Comparison of ENCODE assay signal across 16 cellular contexts in the genomic region with DNA sequence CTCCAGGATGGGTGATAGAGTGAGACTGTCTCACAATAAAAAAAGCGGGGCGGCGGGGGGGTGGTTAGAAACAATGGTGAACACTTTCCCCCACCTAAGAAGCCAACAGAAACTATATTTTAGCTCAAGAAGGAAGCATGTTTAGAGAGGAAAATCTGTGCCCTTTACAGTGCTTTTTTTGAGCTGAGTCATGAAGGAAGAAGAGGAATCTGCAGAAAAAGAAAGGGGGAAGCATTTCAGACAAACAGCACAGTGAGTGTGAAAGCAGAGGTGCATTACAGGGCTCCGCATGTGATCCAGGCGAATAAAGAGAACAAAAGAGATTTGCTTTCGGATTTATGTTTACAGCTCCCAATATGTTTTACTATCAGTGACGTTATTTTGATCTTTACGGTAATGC.
DNase-seq lines count a peak whose midpoint lies in the region; ATAC-seq, FAIRE-seq and TF ChIP-seq lines count a peak whose summit lies in the region.
"Had no signal": no experiment of that assay in that cellular context is flagged by ENCODE, and none has a peak within 500 bp of the region (broad histone marks: within the 10 kb centered on the region; RNA-seq: fewer than 3 reads in every experiment).

No MANE protein-coding gene starts in this region.

- 0 out of 5 replicates have a peak, but pooled peaks cover 0 to 3% of the 10 kb centered on the region in 2 experiments for H3K9me3 Mint-ChIP-seq in H9
- H3K9me3 Mint-ChIP-seq in CD4-positive, alpha-beta T cell: peaks cover 7% of the 10 kb centered on the region

- H3K27ac ChIP-seq in HUES64 (ENCODE audit: low read depth, low read length) (no peak overlapping the region), H1 (ENCODE audit: low read depth, low read length) (no peak overlapping the region), neuronal stem cell (replicated peaks; ENCODE audit: low read length) (no peak overlapping the region), H9 (ENCODE audit: insufficient read length, low read depth, low read length) (no peak overlapping the region)
- no peak overlapping the region for H3K27ac ChIP-seq in CD4-positive, alpha-beta T cell (ENCODE audit: low read depth, low read length)
- H3K27ac ChIP-seq: A549 had no signal

- H3K79me1 ChIP-seq in H1 (ENCODE audit: low read depth, low read length): no peaks in the 10 kb centered on the region
- no peaks in the 10 kb centered on the region for H3K79me1 ChIP-seq in neuronal stem cell (ENCODE audit: low read depth, low read length)
- H3K79me1 ChIP-seq in H9 (ENCODE audit: insufficient read depth, low read depth, low read length, poor library complexity, severe bottlenecking): no peaks in the 10 kb centered on the region

- peaks cover 16% of the 10 kb centered on the region for H3K4me1 ChIP-seq in HUES64 (ENCODE audit: insufficient read depth, low read length)
- H3K4me1 ChIP-seq in H1 (replicated peaks in 1 of 4; ENCODE audit: control insufficient read depth in 3 of 4, insufficient read depth in 4 of 4, low read length in 3 of 4): no peaks in the 10 kb centered on the region; a peak in 2 of 7 replicates
- peaks cover 1 to 8% of the 10 kb centered on the region in 2 donors for H3K4me1 ChIP-seq in neuronal stem cell (ENCODE audit: control insufficient read depth in 2 of 2, insufficient read depth in 1 of 2, low read depth in 1 of 2, low read length in 2 of 2)
- H3K4me1 ChIP-seq in H9 (ENCODE audit: insufficient read depth, low read length): no peaks in the 10 kb centered on the region
- H3K4me1 ChIP-seq: A549, BE2C had no signal

- H4K91ac ChIP-seq in H1 (replicated peaks; ENCODE audit: insufficient read length, low read length): no peak overlapping the region
- no peak overlapping the region for H4K91ac ChIP-seq in neuronal stem cell (ENCODE audit: low read depth, low read length, poor library complexity)
- H4K91ac ChIP-seq in H9 (ENCODE audit: insufficient read length, low read depth, low read length): no peak overlapping the region

- no peak for TF ChIP-seq POLR2A in H1 (IDR thresholded peaks at IDR 0.05; ENCODE audit: control extremely low read depth in 1 of 2, low read depth in 2 of 2, low read length in 2 of 2)

- H3K56ac ChIP-seq in H1 (replicated peaks; ENCODE audit: insufficient read length, low read depth, low read length): no peak overlapping the region
- no peak overlapping the region for H3K56ac ChIP-seq in H9 (ENCODE audit: insufficient read length, low read depth, low read length)

- H4K5ac ChIP-seq in H1 (ENCODE audit: insufficient read length, low read depth, low read length) (no peak overlapping the region), H9 (ENCODE audit: insufficient read length, low read depth, low read length) (no peak overlapping the region)

- intact Hi-C loops in CD4-positive, alpha-beta T cell (cut with DNase I, micrococcal nuclease): no loop called here

- 87% methylated on average over 6 of the region's 8 CpGs for WGBS in HUES64
- WGBS in H1 (ENCODE audit: extremely low coverage in 1 of 2, insufficient coverage in 1 of 2, insufficient read length in 1 of 2, insufficient replicate concordance in 2 of 2, low coverage in 1 of 2, low lambda C conversion rate in 2 of 2, missing lambda C conversion rate in 1 of 2), 2 experiments: 92% methylated on average over 8 of the region's 8 CpGs; no CpG with 5 or more reads in 1 of the 2 experiments
- no CpG with 5 or more reads among the region's 8 CpGs for WGBS in neuronal stem cell (ENCODE audit: extremely low coverage in 2 of 2, insufficient read length in 2 of 2, insufficient replicate concordance in 1 of 2), 2 donors
- no CpG with 5 or more reads among the region's 8 CpGs for WGBS in H9 (ENCODE audit: extremely low coverage, insufficient read length, low lambda C conversion rate)

- no peak overlapping the region for H3T11ph ChIP-seq in H9 (ENCODE audit: low read length)

- H2BK20ac ChIP-seq in H1 (ENCODE audit: low read length) (no peak overlapping the region), H9 (ENCODE audit: low read depth, low read length, poor library complexity, severe bottlenecking) (no peak overlapping the region)

- H3K36me3 Mint-ChIP-seq in H9 (ENCODE audit: insufficient read depth in 1 of 3, low read depth in 3 of 3): no peaks in the 10 kb centered on the region; a peak in 2 of 7 replicates
- no peaks in the 10 kb centered on the region for H3K36me3 Mint-ChIP-seq in CD4-positive, alpha-beta T cell (ENCODE audit: low read depth)
- H3K36me3 Mint-ChIP-seq: CD14-positive monocyte; CD8-positive, alpha-beta memory T cell had no signal

- H3K14ac ChIP-seq in H1 (ENCODE audit: insufficient read length): no peak overlapping the region
- no peak overlapping the region for H3K14ac ChIP-seq in neuronal stem cell (ENCODE audit: low read length)
- H3K14ac ChIP-seq in H9 (ENCODE audit: insufficient read depth, low read length): no peak overlapping the region

- no peaks in the 10 kb centered on the region for H3K9me3 ChIP-seq in HUES64 (ENCODE audit: insufficient read depth, low read depth, low read length)
- peaks cover 0 to 7% of the 10 kb centered on the region in 2 experiments; a peak in 1 of 4 replicates for H3K9me3 ChIP-seq in H1 (ENCODE audit: insufficient read depth in 2 of 2, low read depth in 1 of 2, low read length in 1 of 2)
- H3K9me3 ChIP-seq in neuronal stem cell (replicated peaks in 1 of 2; ENCODE audit: control insufficient read depth in 2 of 2, insufficient read depth in 1 of 2, low read depth in 1 of 2, low read length in 2 of 2): peaks cover 0 to 3% of the 10 kb centered on the region in 2 donors
- no peaks in the 10 kb centered on the region for H3K9me3 ChIP-seq in H9 (ENCODE audit: control insufficient read depth, low read depth, low read length)
- no peaks in the 10 kb centered on the region for H3K9me3 ChIP-seq in CD4-positive, alpha-beta T cell (ENCODE audit: control insufficient read depth, low read length)
- H3K9me3 ChIP-seq: A549, BE2C, Caco-2 had no signal

- H3K9ac ChIP-seq in HUES64 (ENCODE audit: low read depth, low read length) (peak overlapping the region; percentile 20; the same call in 1 of the 2 replicates), H1 (replicated peaks in 1 of 4; ENCODE audit: extremely low read depth in 1 of 4, low read depth in 3 of 4, low read length in 3 of 4) (no peak overlapping the region), neuronal stem cell (ENCODE audit: low read depth, low read length, poor library complexity) (no peak overlapping the region), H9 (ENCODE audit: extremely low read depth, insufficient read length, low read length) (no peak overlapping the region)

- H3K23me2 ChIP-seq in H1 (ENCODE audit: low read depth, low read length) (no peaks in the 10 kb centered on the region), H9 (ENCODE audit: insufficient read length, low read depth, low read length, poor library complexity, severe bottlenecking) (no peaks in the 10 kb centered on the region)

- H3K18ac ChIP-seq in H1 (ENCODE audit: extremely low read depth, low read length) (no peak overlapping the region), neuronal stem cell (ENCODE audit: low read length) (no peak overlapping the region), H9 (ENCODE audit: insufficient read length, low read depth, low read length) (no peak overlapping the region)

- CTCF ChIA-PET in H1 (lab: Charles Lee; ENCODE audit: partially characterized antibody): no interaction called here
- CTCF ChIA-PET in CD4-positive, alpha-beta T cell (lab: Charles Lee): no interaction called here

- no peak for TF ChIP-seq EP300 in H1 (IDR thresholded peaks at IDR 0.05; ENCODE audit: borderline replicate concordance in 1 of 2, low read depth in 2 of 2, low read length in 2 of 2)

- H2AFZ ChIP-seq in H1 (ENCODE audit: low read length) (peak overlapping the region; percentile 35; the same call in 1 of the 2 replicates), neuronal stem cell (ENCODE audit: low read length) (peak overlapping the region; percentile 6), H9 (ENCODE audit: low read length) (no peak overlapping the region)

- H3K4ac ChIP-seq in H1 (replicated peaks; ENCODE audit: insufficient read length, low read depth, low read length) (no peak overlapping the region), neuronal stem cell (ENCODE audit: low read length) (no peak overlapping the region), H9 (ENCODE audit: low read depth, low read length) (no peak overlapping the region)

- H3K4me1 Mint-ChIP-seq in H9: peaks cover 13 to 17% of the 10 kb centered on the region in 2 experiments
- H3K4me1 Mint-ChIP-seq in CD4-positive, alpha-beta T cell (ENCODE audit: low read depth): no peaks in the 10 kb centered on the region
- H3K4me1 Mint-ChIP-seq: CD14-positive monocyte; CD8-positive, alpha-beta memory T cell had no signal

- H2BK5ac ChIP-seq in H1 (ENCODE audit: low read depth, low read length): no peak overlapping the region
- H2BK5ac ChIP-seq in neuronal stem cell (ENCODE audit: low read length): no peak overlapping the region
- no peak overlapping the region for H2BK5ac ChIP-seq in H9 (ENCODE audit: insufficient read length, low read length)

- no peak overlapping the region for H2BK12ac ChIP-seq in H1 (ENCODE audit: low read depth, low read length)
- H2BK12ac ChIP-seq in neuronal stem cell (ENCODE audit: low read length): no peak overlapping the region
- H2BK12ac ChIP-seq in H9 (ENCODE audit: insufficient read length, low read depth, low read length): no peak overlapping the region

- H3K4me3 ChIP-seq in HUES64 (ENCODE audit: low read length) (no peak overlapping the region), H1 (ENCODE audit: extremely low read depth in 1 of 4, insufficient read depth in 2 of 4, low read depth in 3 of 4, low read length in 4 of 4) (no peak overlapping the region), neuronal stem cell (ENCODE audit: low read length in 2 of 2) (no peak overlapping the region)
- H3K4me3 ChIP-seq: A549, GM12878 had no signal

- no peak overlapping the region for H2AK5ac ChIP-seq in H1 (ENCODE audit: low read depth, low read length)
- H2AK5ac ChIP-seq in neuronal stem cell (ENCODE audit: low read depth, low read length): no peak overlapping the region
- no peak overlapping the region for H2AK5ac ChIP-seq in H9 (ENCODE audit: insufficient read length, low read length)

- no peak overlapping the region for H3K23ac ChIP-seq in H1 (ENCODE audit: insufficient read length)
- no peak overlapping the region for H3K23ac ChIP-seq in neuronal stem cell (ENCODE audit: low read depth, low read length, poor library complexity)
- H3K23ac ChIP-seq in H9 (ENCODE audit: insufficient read length, low read depth, low read length): no peak overlapping the region

- no peaks in the 10 kb centered on the region for H3K27me3 ChIP-seq in HUES64 (ENCODE audit: insufficient read depth, low read length)
- no peaks in the 10 kb centered on the region; a peak in 1 of 7 replicates for H3K27me3 ChIP-seq in H1 (replicated peaks in 1 of 4; ENCODE audit: control insufficient read depth in 3 of 4, extremely low read depth in 1 of 4, insufficient read depth in 3 of 4, low read length in 3 of 4)
- H3K27me3 ChIP-seq in neuronal stem cell (ENCODE audit: control insufficient read depth in 3 of 3, insufficient read depth in 3 of 3, low read depth in 1 of 3, low read length in 3 of 3): no peaks in the 10 kb centered on the region
- no peaks in the 10 kb centered on the region for H3K27me3 ChIP-seq in H9 (ENCODE audit: insufficient read depth, low read length)
- no peaks in the 10 kb centered on the region for H3K27me3 ChIP-seq in CD4-positive, alpha-beta T cell (ENCODE audit: control insufficient read depth, insufficient read depth, low read length)
- H3K27me3 ChIP-seq: BE2C had no signal

- TF ChIP-seq CTCF in H1 (IDR thresholded peaks at IDR 0.05; ENCODE audit: control extremely low read depth in 1 of 3, insufficient read depth in 1 of 3, low read depth in 1 of 3, low read length in 3 of 3) (no peak), H9 (conservative IDR thresholded peaks at IDR 0.05) (no peak)
- no peak for TF ChIP-seq CTCF in CD4-positive, alpha-beta T cell (IDR thresholded peaks at IDR 0.05)

- H2BK120ac ChIP-seq in H1 (replicated peaks; ENCODE audit: low read depth, low read length) (no peak overlapping the region), neuronal stem cell (ENCODE audit: low read depth, low read length) (no peak overlapping the region), H9 (ENCODE audit: low read depth, low read length, poor library complexity, severe bottlenecking) (no peak overlapping the region)

- H3K27me3 Mint-ChIP-seq in H9 (ENCODE audit: low read depth): peaks cover 5% of the 10 kb centered on the region
- H3K27me3 Mint-ChIP-seq in CD4-positive, alpha-beta T cell: no peaks in the 10 kb centered on the region
- H3K27me3 Mint-ChIP-seq: CD8-positive, alpha-beta memory T cell had no signal

- H3K79me2 ChIP-seq in H1 (ENCODE audit: control insufficient read depth in 1 of 2, insufficient read depth in 2 of 2, low read length in 2 of 2): no peaks in the 10 kb centered on the region
- no peaks in the 10 kb centered on the region for H3K79me2 ChIP-seq in H9 (ENCODE audit: insufficient read depth, low read length)

- no peak overlapping the region for H2BK15ac ChIP-seq in H1 (ENCODE audit: low read length)
- H2BK15ac ChIP-seq in neuronal stem cell (ENCODE audit: low read length): no peak overlapping the region
- H2BK15ac ChIP-seq in H9 (ENCODE audit: low read depth, low read length): no peak overlapping the region

- no peak for FAIRE-seq in H1 (lab: Jason Lieb, UNC)
- FAIRE-seq: A549, GM12878, GM18507, HepG2 had no signal

- H3K36me3 ChIP-seq in HUES64 (ENCODE audit: insufficient read depth, low read length) (no peaks in the 10 kb centered on the region), H1 (ENCODE audit: control insufficient read depth in 2 of 4, insufficient read depth in 4 of 4, low read length in 3 of 4) (no peaks in the 10 kb centered on the region), neuronal stem cell (replicated peaks in 1 of 2; ENCODE audit: control insufficient read depth in 2 of 2, insufficient read depth in 2 of 2, low read length in 2 of 2) (no peaks in the 10 kb centered on the region)
- H3K36me3 ChIP-seq: BE2C had no signal

- peak overlapping the region in 1 of 3 experiments; percentile 13; a peak in 1 of 7 replicates for H3K27ac Mint-ChIP-seq in H9
- no peak overlapping the region for H3K27ac Mint-ChIP-seq in CD4-positive, alpha-beta T cell
- H3K27ac Mint-ChIP-seq: CD14-positive monocyte; CD8-positive, alpha-beta memory T cell had no signal

- H3K4me2 ChIP-seq in H1 (ENCODE audit: insufficient read depth in 1 of 2, low read depth in 2 of 2, low read length in 2 of 2) (no peak overlapping the region), neuronal stem cell (ENCODE audit: insufficient read depth, low read length, poor library complexity, severe bottlenecking) (no peak overlapping the region), H9 (ENCODE audit: insufficient read depth, insufficient read length, low read length) (no peak overlapping the region)
- H3K4me2 ChIP-seq: A549 had no signal

- no peak overlapping the region for H3K4me3 Mint-ChIP-seq in H9
- no peak overlapping the region for H3K4me3 Mint-ChIP-seq in CD4-positive, alpha-beta T cell
- H3K4me3 Mint-ChIP-seq: CD14-positive monocyte; CD8-positive, alpha-beta memory T cell had no signal

- no peak for ATAC-seq in CD4-positive, alpha-beta T cell (ENCODE audit: poor library complexity)
- ATAC-seq: A549, GM12878, HepG2 had no signal

- H4K8ac ChIP-seq in H1 (ENCODE audit: extremely low read depth, insufficient read depth, low read length) (no peak overlapping the region), neuronal stem cell (ENCODE audit: low read depth, low read length) (no peak overlapping the region), H9 (replicated peaks; ENCODE audit: insufficient read length, low read depth, low read length) (no peak overlapping the region)

- POLR2A ChIA-PET in H1 (lab: Charles Lee; ENCODE audit: partially characterized antibody): interaction anchor here (1.1 kb wide), 1 partner anchor 18 kb away, joined by 3 read pairs; no protein-coding TSS in a partner anchor
- POLR2A ChIA-PET in CD4-positive, alpha-beta T cell (lab: Charles Lee): no interaction called here

- H4K20me1 ChIP-seq in H1 (replicated peaks in 1 of 2; ENCODE audit: control insufficient read depth in 1 of 2, insufficient read depth in 2 of 2, low read length in 2 of 2) (no peaks in the 10 kb centered on the region), H9 (ENCODE audit: control insufficient read depth, insufficient read depth, insufficient read length) (no peaks in the 10 kb centered on the region)

- no peak for TF ChIP-seq RAD21 in H1 (IDR thresholded peaks at IDR 0.05 in 1 of 2, conservative IDR thresholded peaks at IDR 0.05 in 1 of 2; ENCODE audit: low read depth in 2 of 2, low read length in 2 of 2)

- no peak for DNase-seq in H1 (ENCODE audit: low read depth in 1 of 2, low spot score in 2 of 2)
- no peak for DNase-seq in neuronal stem cell (ENCODE audit: low spot score)
- DNase-seq in H9: no peak
- DNase-seq in CD4-positive, alpha-beta T cell: no peak
- DNase-seq in NCI-H187 treated with DMSO at 0.1 percent for 48 hours (lab: John Stamatoyannopoulos, UW): no peak
- DNase-seq: BE2C; Caco-2; CD8-positive, alpha-beta memory T cell; DMS53; H7 had no signal
